ENCODE assay signal across 5 cellular contexts in genomic region chr1:147867204-147867603, GRCh38. TPM values are rescaled to one million over a fixed set of nuclear protein-coding genes. Genes with fewer than 3 reads are reported as not detected.
"Had no signal": no experiment of that assay in that cellular context is flagged by ENCODE, and none has a peak within 500 bp of the region (broad histone marks: within the 10 kb centered on the region; RNA-seq: fewer than 3 reads in every experiment).

No MANE protein-coding gene starts in this region.

RNA-seq across cellular contexts. Expression of gene GJA8, which starts 35.4 kb away (rescaled TPM):
- total RNA-seq: HepG2, HT-29, HT1080, IMR-90 had no signal
- polyA plus RNA-seq: HepG2, IgD-negative memory B cell, IMR-90 had no signal
